17 cellular contexts compared by ENCODE assay signal in genomic region chr3:183913580-183913920, GRCh38. TPM values are rescaled to one million over a fixed set of nuclear protein-coding genes. Genes with fewer than 3 reads are reported as not detected.
DNase-seq lines count a peak whose midpoint lies in the region; ATAC-seq, FAIRE-seq and TF ChIP-seq lines count a peak whose summit lies in the region.
"Had no signal": no experiment of that assay in that cellular context is flagged by ENCODE, and none has a peak within 500 bp of the region (broad histone marks: within the 10 kb centered on the region; RNA-seq: fewer than 3 reads in every experiment).

No MANE protein-coding gene starts in this region.

- H3K79me2 ChIP-seq in HepG2 (ENCODE audit: insufficient read depth, low read length) = no peaks in the 10 kb centered on the region

- FAIRE-seq in HepG2 (lab: Jason Lieb, UNC) = no peak
- FAIRE-seq: A549, H1 had no signal

- no peak for TF ChIP-seq RAD21 in HepG2 (CRISPR knock-in tag; IDR thresholded peaks at IDR 0.05)

- WGBS in HepG2 (ENCODE audit: low lambda C conversion rate) = no CpG with 5 or more reads among the region's 9 CpGs
- 50% methylated on average over 2 of the region's 9 CpGs for WGBS in right lobe of liver (ENCODE audit: insufficient coverage, low coverage, low lambda C conversion rate, missing lambda C conversion rate)
- WGBS in esophagus, 2 donors = 62 to 87% methylated on average over 8 to 9 of the region's 9 CpGs
- WGBS in neuronal stem cell (ENCODE audit: extremely low coverage in 2 of 2, insufficient read length in 2 of 2, insufficient replicate concordance in 1 of 2), 2 donors = no CpG with 5 or more reads among the region's 9 CpGs

- H4K20me1 ChIP-seq in HepG2 (ENCODE audit: insufficient read depth, low read length) = no peaks in the 10 kb centered on the region

- no peak overlapping the region for H3K4ac ChIP-seq in neuronal stem cell (ENCODE audit: low read length)

- in situ Hi-C loops in HepG2 (cut with HindIII; ENCODE audit: extremely low pct_ligation_motif_present, low pct_unique_long_range_greater_than_20kb) = no loop called here

- H3K27ac ChIP-seq in HepG2 (ENCODE audit: extremely low read length, insufficient read depth, low read length) (no peak overlapping the region), right lobe of liver (no peak overlapping the region), esophagus (ENCODE audit: low read depth in 2 of 2, low read length in 1 of 2) (peak overlapping the region; percentile 38 to 79), neuronal stem cell (replicated peaks; ENCODE audit: low read length) (no peak overlapping the region)
- H3K27ac ChIP-seq: 22Rv1 had no signal

- DNase-seq in HepG2 (ENCODE audit: low spot score) (no peak), right lobe of liver (no peak), neuronal stem cell (ENCODE audit: low spot score) (no peak), retina (no peak)
- DNase-seq in activated naive CD4-positive, alpha-beta T cell treated with anti-CD3 and anti-CD28 coated beads, Interleukin-2, amount 50 U/mL, for 16 hours = no peak
- DNase-seq in activated CD4-positive, alpha-beta T cell treated with anti-CD3 and anti-CD28 coated beads, Interleukin-2, amount 50 U/mL, for 4 hours = no peak
- DNase-seq: AML-193; CD4-positive, alpha-beta memory T cell; DMS153; DMS79; GF-D8; H9 had no signal

- peak overlapping the region; percentile 40 for H3K23ac ChIP-seq in neuronal stem cell (ENCODE audit: low read depth, low read length, poor library complexity)

- no peak overlapping the region for H2BK120ac ChIP-seq in neuronal stem cell (ENCODE audit: low read depth, low read length)

- CTCF ChIA-PET in HepG2 (lab: Yijun Ruan, JAX; ENCODE audit: low intra/inter-chr PET ratio, low total read pairs) = no interaction called here

- H3K14ac ChIP-seq in neuronal stem cell (ENCODE audit: low read length) = no peak overlapping the region

- TF ChIP-seq EP300 in HepG2 (IDR thresholded peaks at IDR 0.05; ENCODE audit: low read depth in 2 of 2, low read length in 2 of 2) = no peak
- no peak for TF ChIP-seq EP300 in HepG2 (CRISPR knock-in tag; IDR thresholded peaks at IDR 0.05; ENCODE audit: borderline replicate concordance)

- BruUV-seq in HepG2 (replicated peaks; lab: Mats Ljungman, UMichigan) = no TSS peak

- ATAC-seq in HepG2 (peak; percentile 44), right lobe of liver (no peak), GM21360 (IDR thresholded peaks at IDR 0.05; ENCODE audit: unreplicated experiment) (no peak)

- intact Hi-C loops in HepG2 (cut with micrococcal nuclease; ENCODE audit: unreplicated experiment) (loop anchor here (2.0 kb wide), 1 partner anchor 75 kb away; no protein-coding TSS in a partner anchor), right lobe of liver (cut with DNase I) (no loop called here)

- H2AFZ ChIP-seq in HepG2 (ENCODE audit: low read length) = no peak overlapping the region
- peak overlapping the region; percentile 56 for H2AFZ ChIP-seq in neuronal stem cell (ENCODE audit: low read length)

- no peak overlapping the region for H2AK5ac ChIP-seq in neuronal stem cell (ENCODE audit: low read depth, low read length)

- H3K4me2 ChIP-seq in HepG2 (ENCODE audit: low read depth, low read length) = peak overlapping the region; percentile 72
- H3K4me2 ChIP-seq in neuronal stem cell (ENCODE audit: insufficient read depth, low read length, poor library complexity, severe bottlenecking) = no peak overlapping the region
- H3K4me2 ChIP-seq: A549 had no signal

- no peak overlapping the region for H4K91ac ChIP-seq in neuronal stem cell (ENCODE audit: low read depth, low read length, poor library complexity)

- no peak for TF ChIP-seq CTCF in HepG2 (CRISPR knock-in tag; IDR thresholded peaks at IDR 0.05)
- no peak for TF ChIP-seq CTCF in right lobe of liver (IDR thresholded peaks at IDR 0.05)

- H3K4me1 ChIP-seq in HepG2 (ENCODE audit: insufficient read depth, low read length) (peaks cover 49% of the 10 kb centered on the region), right lobe of liver (no peaks in the 10 kb centered on the region), esophagus (ENCODE audit: control insufficient read depth in 2 of 2, insufficient read depth in 2 of 2, low read length in 1 of 2) (peaks cover 0 to 3% of the 10 kb centered on the region in 2 donors), neuronal stem cell (ENCODE audit: control insufficient read depth in 2 of 2, insufficient read depth in 1 of 2, low read depth in 1 of 2, low read length in 2 of 2) (no peaks in the 10 kb centered on the region)

- POLR2A ChIA-PET in HepG2 (lab: Yijun Ruan, JAX) = interaction anchor here (0.8 to 2.3 kb wide), 3 partner anchors 29 to 104 kb away, joined by 3 to 9 read pairs (median 7); partner anchors contain the start of genes ABCC5 and PARL

- H3K79me1 ChIP-seq in neuronal stem cell (ENCODE audit: low read depth, low read length) = no peaks in the 10 kb centered on the region

- H3K4me3 ChIP-seq in HepG2 (replicated peaks in 1 of 3; ENCODE audit: insufficient read depth in 1 of 3, low read depth in 2 of 3, low read length in 3 of 3) (peak overlapping the region in 2 of 3 experiments; percentile 8 to 43; a peak in 2 of 6 replicates), right lobe of liver (no peak overlapping the region), esophagus (ENCODE audit: low read depth in 1 of 2, low read length in 2 of 2) (no peak overlapping the region), neuronal stem cell (ENCODE audit: low read length in 2 of 2) (no peak overlapping the region)
- H3K4me3 ChIP-seq: A549 had no signal

- H2BK5ac ChIP-seq in neuronal stem cell (ENCODE audit: low read length) = no peak overlapping the region

- no peak overlapping the region for H2BK12ac ChIP-seq in neuronal stem cell (ENCODE audit: low read length)

- no peak overlapping the region for H4K8ac ChIP-seq in neuronal stem cell (ENCODE audit: low read depth, low read length)

- H3K9ac ChIP-seq in HepG2 (ENCODE audit: insufficient read depth, low read depth, low read length) (no peak overlapping the region), neuronal stem cell (ENCODE audit: low read depth, low read length, poor library complexity) (no peak overlapping the region)

- H3K18ac ChIP-seq in neuronal stem cell (ENCODE audit: low read length) = peak overlapping the region; percentile 37

- H3K27me3 ChIP-seq in HepG2 (ENCODE audit: control insufficient read depth in 1 of 2, insufficient read depth in 2 of 2, low read length in 2 of 2) (no peaks in the 10 kb centered on the region; a peak in 1 of 5 replicates), right lobe of liver (no peaks in the 10 kb centered on the region), esophagus (ENCODE audit: control insufficient read depth in 1 of 2, insufficient read depth in 2 of 2, low read length in 2 of 2) (no peaks in the 10 kb centered on the region), neuronal stem cell (ENCODE audit: control insufficient read depth in 3 of 3, insufficient read depth in 3 of 3, low read depth in 1 of 3, low read length in 3 of 3) (no peaks in the 10 kb centered on the region)

- H3K9me3 ChIP-seq in HepG2 (ENCODE audit: low read length) (no peaks in the 10 kb centered on the region), right lobe of liver (no peaks in the 10 kb centered on the region), esophagus (ENCODE audit: control insufficient read depth in 2 of 2, insufficient read depth in 1 of 2, low read depth in 1 of 2, low read length in 1 of 2) (no peaks in the 10 kb centered on the region), neuronal stem cell (replicated peaks in 1 of 2; ENCODE audit: control insufficient read depth in 2 of 2, insufficient read depth in 1 of 2, low read depth in 1 of 2, low read length in 2 of 2) (no peaks in the 10 kb centered on the region)
- H3K9me3 ChIP-seq: A549 had no signal

- no peak overlapping the region for H2BK15ac ChIP-seq in neuronal stem cell (ENCODE audit: low read length)

- TF ChIP-seq POLR2A in HepG2 (IDR thresholded peaks at IDR 0.05; ENCODE audit: insufficient read depth in 1 of 2, low read depth in 2 of 2, low read length in 2 of 2) (no peak), right lobe of liver (IDR thresholded peaks at IDR 0.05) (no peak)

- no peaks in the 10 kb centered on the region for H3K36me3 ChIP-seq in HepG2 (replicated peaks in 1 of 2; ENCODE audit: control insufficient read depth in 1 of 2, insufficient read depth in 2 of 2, low read length in 2 of 2)
- H3K36me3 ChIP-seq in right lobe of liver = no peaks in the 10 kb centered on the region
- peaks cover 0 to 1% of the 10 kb centered on the region in 2 donors for H3K36me3 ChIP-seq in esophagus (ENCODE audit: control insufficient read depth in 2 of 2, insufficient read depth in 2 of 2, low read length in 1 of 2)
- no peaks in the 10 kb centered on the region for H3K36me3 ChIP-seq in neuronal stem cell (replicated peaks in 1 of 2; ENCODE audit: control insufficient read depth in 2 of 2, insufficient read depth in 2 of 2, low read length in 2 of 2)

TF ChIP-seq in HepG2, 621 proteins besides CTCF, POLR2A, EP300 and RAD21 (continues in another document):
- 0 out of 2 replicates have a peak, but pooled peaks have one; percentile 18 for TF ChIP-seq ZNF788 (CRISPR knock-in tag; IDR thresholded peaks at IDR 0.05; ENCODE audit: borderline replicate concordance)

RNA-seq across cellular contexts. Expression of gene PARL, which starts 28.9 kb away (rescaled TPM):
- total RNA-seq in HepG2 (2016; rRNA removed; fragmentation: Illumina TruSeq; extraction: Trizol) (58.6 and 60.5 TPM in 2 replicates), right lobe of liver (10 to 100 TPM; 23.7 to 29.0 (median 26.2) TPM)
- total RNA-seq in HepG2 (2016; cell fraction: cytosol; rRNA removed; fragmentation: Illumina TruSeq; extraction: Trizol; ENCODE audit: low read depth) = 50.1 and 52.6 TPM in 2 replicates
- 58.5 and 68.1 TPM in 2 replicates for total RNA-seq in HepG2 (2016; cell fraction: insoluble cytoplasmic fraction; rRNA removed; fragmentation: Illumina TruSeq; extraction: Trizol)
- total RNA-seq in HepG2 (2016; cell fraction: membrane; rRNA removed; fragmentation: Illumina TruSeq; extraction: Trizol) = 68.2 and 70.2 TPM in 2 replicates
- total RNA-seq in HepG2 (2016; cell fraction: nucleus; rRNA removed; fragmentation: Illumina TruSeq; extraction: Trizol) = 32.7 and 34.6 TPM in 2 replicates
- polyA plus RNA-seq in HepG2 (2011; rRNA removed) (39.1 and 46.3 TPM in 2 replicates), esophagus (10 to 100 TPM; 45.8 to 59.6 TPM)
- polyA plus RNA-seq in HepG2 (2011; cell fraction: cytosol; rRNA removed) = 28.2 and 43.8 TPM in 2 replicates
- 10.7 and 15.9 TPM in 2 replicates for polyA plus RNA-seq in HepG2 (2011; cell fraction: nucleus; rRNA removed)
- 34.5 and 41.7 TPM in 2 replicates for polyA plus RNA-seq in HepG2 (2012)
- 41.8 and 44.8 TPM in 2 replicates for polyA plus RNA-seq in HepG2 (2016; cell fraction: cytosol; fragmentation: Illumina TruSeq; extraction: Trizol; ENCODE audit: low read depth)
- polyA plus RNA-seq in HepG2 (2016; cell fraction: insoluble cytoplasmic fraction; fragmentation: Illumina TruSeq; extraction: Trizol; ENCODE audit: low read depth) = 67.4 and 75.9 TPM in 2 replicates
- 64.8 and 65.8 TPM in 2 replicates for polyA plus RNA-seq in HepG2 (2016; cell fraction: membrane; fragmentation: Illumina TruSeq; extraction: Trizol; ENCODE audit: low read depth)
- 54.4 and 60.7 TPM in 2 replicates for polyA plus RNA-seq in HepG2 (2016; cell fraction: nucleus; fragmentation: Illumina TruSeq; extraction: Trizol; ENCODE audit: insufficient read depth, low read depth)
- 18.7 and 23.5 TPM in 2 replicates for polyA minus RNA-seq in HepG2 (2011; rRNA and poly(A)+ RNA removed; ENCODE audit: low replicate concordance)
- polyA minus RNA-seq in HepG2 (2011; cell fraction: cytosol; rRNA and poly(A)+ RNA removed) = 13.1 and 19.3 TPM in 2 replicates
- 17.9 and 19.8 TPM in 2 replicates for polyA minus RNA-seq in HepG2 (2011; cell fraction: nucleus; rRNA and poly(A)+ RNA removed)
- 61.5 TPM for polyA plus RNA-seq in neuronal stem cell (2013, experiment 1 of 2)
- 64.0 TPM for polyA plus RNA-seq in neuronal stem cell (2013, experiment 2 of 2)

Comparison
In these comparisons a context has a peak if more than half of its experiments do, and no peak if none do; other contexts are left out.
1. H3K4me3 ChIP-seq: peak in HepG2 (2 of 3); none in right lobe of liver (0 of 3), esophagus (0 of 2) and neuronal stem cell (0 of 2).
2. H3K27ac ChIP-seq: peak in esophagus (2 of 2); none in HepG2 (single experiment), right lobe of liver (0 of 3) and neuronal stem cell (single experiment).